In the genomic region with DNA sequence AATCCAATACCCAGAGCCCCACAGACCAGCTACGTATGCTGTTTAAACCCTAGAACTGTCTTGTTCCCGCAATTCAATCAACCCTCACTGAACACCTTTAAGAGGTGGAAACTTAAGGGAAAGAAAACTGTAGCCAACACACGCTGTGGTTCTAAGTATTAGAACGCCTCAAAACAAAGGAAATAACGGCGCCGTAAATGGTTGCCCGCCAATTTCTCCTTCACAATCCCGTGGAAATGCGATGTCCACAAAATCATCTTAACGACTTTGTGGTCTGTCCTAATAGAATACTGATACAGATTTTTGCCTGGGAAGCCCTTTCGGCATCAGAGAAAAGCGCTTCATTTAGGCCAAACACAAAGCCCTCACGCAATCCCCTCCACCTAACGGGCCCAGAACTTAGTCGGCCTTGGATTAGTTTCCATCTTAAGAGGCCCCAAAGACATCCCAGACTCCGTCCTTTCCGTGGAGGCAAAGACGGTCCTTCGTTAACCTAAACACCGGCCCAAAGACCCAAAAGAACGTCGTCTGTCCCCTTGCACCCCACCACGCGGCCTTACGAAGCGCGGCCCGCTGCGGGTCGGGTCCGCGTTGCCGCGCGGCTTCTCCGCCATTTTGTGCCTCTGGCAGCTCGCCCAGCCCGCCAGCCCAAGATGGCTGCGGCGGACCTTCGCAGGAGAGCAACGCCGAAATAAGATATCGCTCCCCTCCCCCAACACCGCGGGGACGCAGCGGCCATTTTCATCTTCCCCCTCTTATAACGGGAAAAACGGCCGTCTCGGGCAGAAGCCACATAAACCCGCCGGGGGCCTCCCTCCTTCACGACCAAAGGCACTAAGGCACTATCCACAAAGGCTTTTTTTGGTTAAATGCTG, we compare ENCODE assay signal across 8 cellular contexts. TPM values are rescaled to one million over a fixed set of nuclear protein-coding genes. Genes with fewer than 3 reads are reported as not detected.
DNase-seq lines count a peak whose midpoint lies in the region; ATAC-seq, FAIRE-seq and TF ChIP-seq lines count a peak whose summit lies in the region.

No MANE protein-coding gene starts in this region.

- CTCF ChIA-PET in RWPE1 (lab: Yijun Ruan, JAX): no interaction called here

- peaks cover 10% of the 10 kb centered on the region for H3K36me3 Mint-ChIP-seq in nephron (ENCODE audit: low read depth)

- peak; percentile 47; the same call in 1 of the 2 replicates for TF ChIP-seq POLR2A in H54 (IDR thresholded peaks at IDR 0.05; ENCODE audit: low read depth, low read length)

- no peak for TF ChIP-seq CTCF in RWPE1 (conservative IDR thresholded peaks at IDR 0.05; ENCODE audit: low read depth)
- no peak for TF ChIP-seq CTCF in fibroblast of the aortic adventitia (IDR thresholded peaks at IDR 0.05; ENCODE audit: insufficient read depth, low read length)
- no peak for TF ChIP-seq CTCF in nephron (IDR thresholded peaks at IDR 0.05; ENCODE audit: unreplicated experiment in 3 of 3)

- peak overlapping the region; percentile 99 to 100 (median 99) for H3K4me3 Mint-ChIP-seq in nephron

- H3K4me3 ChIP-seq in fibroblast of the aortic adventitia (ENCODE audit: low read depth, low read length): peak overlapping the region; percentile 100

- peak; percentile 74 for FAIRE-seq in H54 (lab: Jason Lieb, UNC)

- no peaks in the 10 kb centered on the region for H3K27me3 Mint-ChIP-seq in nephron (ENCODE audit: low read depth)

- H3K27ac Mint-ChIP-seq in nephron: peak overlapping the region; percentile 99 to 100 (median 99)

- H3K9me3 Mint-ChIP-seq in nephron: peaks cover 4% of the 10 kb centered on the region

- DNase-seq in DMS53 treated with DMSO at 0.1 percent for 48 hours (lab: John Stamatoyannopoulos, UW; ENCODE audit: unreplicated experiment) (peak; percentile 19), H54 (ENCODE audit: insufficient read length, low spot score) (peak; percentile 47), M059J (ENCODE audit: low read depth) (peak; percentile 85), RWPE1 (ENCODE audit: low spot score) (peak; percentile 66), fibroblast of the aortic adventitia (ENCODE audit: low read depth) (peak; percentile 88)
- peak; percentile 79 for DNase-seq in activated T-helper 9 cell treated with anti-CD3 and anti-CD28 coated beads, Interleukin-2, amount 50 U/mL, for 16 hours (ENCODE audit: low read depth)
- DNase-seq in stimulated activated naive CD8-positive, alpha-beta T cell treated with anti-CD3 and anti-CD28 coated beads, Interleukin-15, Interleukin-2, amounts not matched to agents 100 U/mL and 50 U/mL, for 24 hours: peak; percentile 90

- POLR2A ChIA-PET in RWPE1 (lab: Yijun Ruan, JAX; ENCODE audit: low non-redundant PET): interaction anchor here (0.6 kb wide), 1 partner anchor 152 kb away, joined by 3 read pairs; no protein-coding TSS in a partner anchor

- H3K27ac ChIP-seq in RWPE1: peak overlapping the region; percentile 97

- peaks cover 41% of the 10 kb centered on the region for H3K4me1 Mint-ChIP-seq in nephron

- peak; percentile 55 for ATAC-seq in stimulated activated naive CD8-positive, alpha-beta T cell treated with anti-CD3 and anti-CD28 coated beads, Interleukin-15, Interleukin-2, amounts not matched to agents 100 U/mL and 50 U/mL, for 24 hours

RNA-seq across cellular contexts. Expression of gene TRA2B, which starts 0.8 kb away (rescaled TPM):
- total RNA-seq in M059J (2014; rRNA removed; shearing (Covaris generic)): 268 and 348 TPM in 2 replicates
- total RNA-seq in fibroblast of the aortic adventitia (ENCODE audit: low replicate concordance): 96.7 and 157 TPM in 2 replicates

Comparison
In these comparisons a context has a peak if more than half of its experiments do, and no peak if none do; other contexts are left out.
1. Peak in every context shown above with its lines: DNase-seq, ATAC-seq, H3K4me3 ChIP-seq and H3K27ac ChIP-seq.
2. DNase-seq: peak in every context shown above with its lines; median percentile 90 in stimulated activated naive CD8-positive, alpha-beta T cell treated with anti-CD3 and anti-CD28 coated beads, Interleukin-15, Interleukin-2, amounts not matched to agents 100 U/mL and 50 U/mL, for 24 hours; 88 in fibroblast of the aortic adventitia; 85 in M059J; 79 in activated T-helper 9 cell treated with anti-CD3 and anti-CD28 coated beads, Interleukin-2, amount 50 U/mL, for 16 hours; 66 in RWPE1; 47 in H54; 19 in DMS53 treated with DMSO at 0.1 percent for 48 hours.